ENCODE assay signal across 8 cellular contexts in genomic region chr22:25111579-25112517, GRCh38.
A peak's percentile ranks its signal among the peaks of the same experiment; 100 is the strongest.
DNase-seq lines count a peak whose midpoint lies in the region; ATAC-seq and TF ChIP-seq lines count a peak whose summit lies in the region.

No MANE protein-coding gene starts in this region.

- H3K4me3 Mint-ChIP-seq in activated T-cell treated with anti-CD3 and anti-CD28 coated beads, Interleukin-2, amount 50 U/mL, for 72 hours, result peak overlapping the region; percentile 88 to 94
- H3K4me3 Mint-ChIP-seq in stimulated activated effector memory CD8-positive, alpha-beta T cell treated with anti-CD3 and anti-CD28 coated beads, Interleukin-12 subunit alpha, Interleukin-12 subunit beta, amount 100 ng/mL, for 72 hours, result peak overlapping the region; percentile 78

- no peaks in the 10 kb centered on the region for H3K9me3 Mint-ChIP-seq in activated T-cell treated with anti-CD3 and anti-CD28 coated beads, Interleukin-2, amount 50 U/mL, for 72 hours
- H3K9me3 Mint-ChIP-seq in stimulated activated effector memory CD8-positive, alpha-beta T cell treated with anti-CD3 and anti-CD28 coated beads, Interleukin-12 subunit alpha, Interleukin-12 subunit beta, amount 100 ng/mL, for 72 hours, result no peaks in the 10 kb centered on the region

- no peak for ATAC-seq in activated T-cell treated with anti-CD3 and anti-CD28 coated beads, Interleukin-2, amount 50 U/mL, for 72 hours (replicated peaks in 1 of 2)
- no peak for ATAC-seq in stimulated activated effector memory CD8-positive, alpha-beta T cell treated with anti-CD3 and anti-CD28 coated beads, Interleukin-12 subunit alpha, Interleukin-12 subunit beta, amount 100 ng/mL, for 72 hours

- H3K4me1 Mint-ChIP-seq in activated T-cell treated with anti-CD3 and anti-CD28 coated beads, Interleukin-2, amount 50 U/mL, for 72 hours (ENCODE audit: low read depth), result peaks cover 21% of the 10 kb centered on the region
- peaks cover 8% of the 10 kb centered on the region for H3K4me1 Mint-ChIP-seq in stimulated activated effector memory CD8-positive, alpha-beta T cell treated with anti-CD3 and anti-CD28 coated beads, Interleukin-12 subunit alpha, Interleukin-12 subunit beta, amount 100 ng/mL, for 72 hours

- H3K27me3 Mint-ChIP-seq in activated T-cell treated with anti-CD3 and anti-CD28 coated beads, Interleukin-2, amount 50 U/mL, for 72 hours (ENCODE audit: low read depth), result no peaks in the 10 kb centered on the region

- TF ChIP-seq CTCF in astrocyte of the spinal cord (IDR thresholded peaks at IDR 0.05; ENCODE audit: low read depth, low read length), result no peak

- no peak for DNase-seq in activated T-cell treated with anti-CD3 and anti-CD28 coated beads, Interleukin-2, amount 50 U/mL, for 72 hours
- DNase-seq in activated T-cell treated with anti-CD3 and anti-CD28 coated beads for 4 hours (no peak), astrocyte of the spinal cord (ENCODE audit: low read depth, low spot score) (no peak), islet precursor cell (peak; percentile 60), NCI-H2029 (lab: John Stamatoyannopoulos, UW) (no peak), NCI-H146 (lab: John Stamatoyannopoulos, UW) (no peak)
- DNase-seq in stimulated activated effector memory CD8-positive, alpha-beta T cell treated with anti-CD3 and anti-CD28 coated beads, Interleukin-12 subunit alpha, Interleukin-12 subunit beta, amount 100 ng/mL, for 72 hours (ENCODE audit: low spot score in 2 of 2), result no peak
- no peak for DNase-seq in stimulated activated CD4-positive, alpha-beta T cell treated with anti-CD3 and anti-CD28 coated beads, Interleukin-15, amount 100 ng/mL, for 24 hours

- H3K27ac Mint-ChIP-seq in activated T-cell treated with anti-CD3 and anti-CD28 coated beads, Interleukin-2, amount 50 U/mL, for 72 hours, result no peak overlapping the region
- peak overlapping the region; percentile 85 for H3K27ac Mint-ChIP-seq in stimulated activated effector memory CD8-positive, alpha-beta T cell treated with anti-CD3 and anti-CD28 coated beads, Interleukin-12 subunit alpha, Interleukin-12 subunit beta, amount 100 ng/mL, for 72 hours

- in situ Hi-C loops in astrocyte of the spinal cord (cut with HindIII; ENCODE audit: low sequenced_read_pairs), result no loop called here

- H3K4me3 ChIP-seq in astrocyte of the spinal cord (ENCODE audit: low read depth, low read length), result peak overlapping the region; percentile 36

- H3K36me3 Mint-ChIP-seq in activated T-cell treated with anti-CD3 and anti-CD28 coated beads, Interleukin-2, amount 50 U/mL, for 72 hours (ENCODE audit: insufficient read depth in 2 of 2), result no peaks in the 10 kb centered on the region
- H3K36me3 Mint-ChIP-seq in stimulated activated effector memory CD8-positive, alpha-beta T cell treated with anti-CD3 and anti-CD28 coated beads, Interleukin-12 subunit alpha, Interleukin-12 subunit beta, amount 100 ng/mL, for 72 hours, result no peaks in the 10 kb centered on the region
